ENCODE assay signal across 1 cellular context in genomic region chr2:208265371-208265806, GRCh38.
TF ChIP-seq lines count a peak whose summit lies in the region.

No MANE protein-coding gene starts in this region.

TF ChIP-seq in HepG2, 621 proteins besides CTCF, POLR2A, EP300 and RAD21 (continued from another document and continues in another):
- TF ChIP-seq ZHX1 (CRISPR knock-in tag; IDR thresholded peaks at IDR 0.05; ENCODE audit: low read depth) = no peak
- 0 out of 2 replicates have a peak, but pooled peaks have one; percentile 51 for TF ChIP-seq TEF (CRISPR knock-in tag; IDR thresholded peaks at IDR 0.05)
- TF ChIP-seq HHEX (CRISPR knock-in tag; IDR thresholded peaks at IDR 0.05) = no peak
- no peak for TF ChIP-seq HNRNPH1 (optimal IDR thresholded peaks at IDR 0.05; ENCODE audit: low read depth, low read length)
- TF ChIP-seq MXD1 (CRISPR knock-in tag; IDR thresholded peaks at IDR 0.05) = 0 out of 2 replicates have a peak, but pooled peaks have one; percentile 48
- TF ChIP-seq ZMAT5 (CRISPR knock-in tag; IDR thresholded peaks at IDR 0.05; ENCODE audit: borderline replicate concordance, low read depth) = no peak
- TF ChIP-seq MED8 (CRISPR knock-in tag; IDR thresholded peaks at IDR 0.05; ENCODE audit: insufficient replicate concordance) = peak; percentile 10
- TF ChIP-seq RFX5 (IDR thresholded peaks at IDR 0.05; ENCODE audit: low read depth, low read length) = no peak
- no peak for TF ChIP-seq HCFC1 (IDR thresholded peaks at IDR 0.05; ENCODE audit: low read depth, low read length)
- no peak for TF ChIP-seq FOXA3 (CRISPR knock-in tag; IDR thresholded peaks at IDR 0.05)
- no peak for TF ChIP-seq MBD4 (IDR thresholded peaks at IDR 0.05; ENCODE audit: borderline replicate concordance, low read length)
- TF ChIP-seq ZNF768 (CRISPR knock-in tag; IDR thresholded peaks at IDR 0.05) = no peak
- no peak for TF ChIP-seq ZXDC (CRISPR knock-in tag; IDR thresholded peaks at IDR 0.05)
- TF ChIP-seq SNAI1 (CRISPR knock-in tag; IDR thresholded peaks at IDR 0.05; ENCODE audit: borderline replicate concordance) = 0 out of 2 replicates have a peak, but pooled peaks have one; percentile 48
- TF ChIP-seq, protein P1, sequence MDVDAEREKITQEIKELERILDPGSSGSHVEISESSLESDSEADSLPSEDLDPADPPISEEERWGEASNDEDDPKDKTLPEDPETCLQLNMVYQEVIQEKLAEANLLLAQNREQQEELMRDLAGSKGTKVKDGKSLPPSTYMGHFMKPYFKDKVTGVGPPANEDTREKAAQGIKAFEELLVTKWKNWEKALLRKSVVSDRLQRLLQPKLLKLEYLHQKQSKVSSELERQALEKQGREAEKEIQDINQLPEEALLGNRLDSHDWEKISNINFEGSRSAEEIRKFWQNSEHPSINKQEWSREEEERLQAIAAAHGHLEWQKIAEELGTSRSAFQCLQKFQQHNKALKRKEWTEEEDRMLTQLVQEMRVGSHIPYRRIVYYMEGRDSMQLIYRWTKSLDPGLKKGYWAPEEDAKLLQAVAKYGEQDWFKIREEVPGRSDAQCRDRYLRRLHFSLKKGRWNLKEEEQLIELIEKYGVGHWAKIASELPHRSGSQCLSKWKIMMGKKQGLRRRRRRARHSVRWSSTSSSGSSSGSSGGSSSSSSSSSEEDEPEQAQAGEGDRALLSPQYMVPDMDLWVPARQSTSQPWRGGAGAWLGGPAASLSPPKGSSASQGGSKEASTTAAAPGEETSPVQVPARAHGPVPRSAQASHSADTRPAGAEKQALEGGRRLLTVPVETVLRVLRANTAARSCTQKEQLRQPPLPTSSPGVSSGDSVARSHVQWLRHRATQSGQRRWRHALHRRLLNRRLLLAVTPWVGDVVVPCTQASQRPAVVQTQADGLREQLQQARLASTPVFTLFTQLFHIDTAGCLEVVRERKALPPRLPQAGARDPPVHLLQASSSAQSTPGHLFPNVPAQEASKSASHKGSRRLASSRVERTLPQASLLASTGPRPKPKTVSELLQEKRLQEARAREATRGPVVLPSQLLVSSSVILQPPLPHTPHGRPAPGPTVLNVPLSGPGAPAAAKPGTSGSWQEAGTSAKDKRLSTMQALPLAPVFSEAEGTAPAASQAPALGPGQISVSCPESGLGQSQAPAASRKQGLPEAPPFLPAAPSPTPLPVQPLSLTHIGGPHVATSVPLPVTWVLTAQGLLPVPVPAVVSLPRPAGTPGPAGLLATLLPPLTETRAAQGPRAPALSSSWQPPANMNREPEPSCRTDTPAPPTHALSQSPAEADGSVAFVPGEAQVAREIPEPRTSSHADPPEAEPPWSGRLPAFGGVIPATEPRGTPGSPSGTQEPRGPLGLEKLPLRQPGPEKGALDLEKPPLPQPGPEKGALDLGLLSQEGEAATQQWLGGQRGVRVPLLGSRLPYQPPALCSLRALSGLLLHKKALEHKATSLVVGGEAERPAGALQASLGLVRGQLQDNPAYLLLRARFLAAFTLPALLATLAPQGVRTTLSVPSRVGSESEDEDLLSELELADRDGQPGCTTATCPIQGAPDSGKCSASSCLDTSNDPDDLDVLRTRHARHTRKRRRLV (CRISPR knock-in tag; IDR thresholded peaks at IDR 0.05) = peak; percentile 74
- no peak for TF ChIP-seq YY1 (IDR thresholded peaks at IDR 0.05; ENCODE audit: insufficient read depth, insufficient replicate concordance, low read depth, low read length)
- no peak for TF ChIP-seq ZNF564 (CRISPR knock-in tag; IDR thresholded peaks at IDR 0.05)
- 0 out of 2 replicates have a peak, but pooled peaks have one; percentile 66 for TF ChIP-seq ZFP36L1 (CRISPR knock-in tag; IDR thresholded peaks at IDR 0.05)
- TF ChIP-seq POLR2AphosphoS5 (IDR thresholded peaks at IDR 0.05; ENCODE audit: low read depth, low read length) = peak; percentile 51; the same call in 1 of the 2 replicates
- no peak for TF ChIP-seq MTA3 (CRISPR knock-in tag; IDR thresholded peaks at IDR 0.05)
- no peak; the same call in 1 of the 2 replicates for TF ChIP-seq ARNT2 (CRISPR knock-in tag; IDR thresholded peaks at IDR 0.05; ENCODE audit: low read depth)
- no peak for TF ChIP-seq JARID2 (CRISPR knock-in tag; IDR thresholded peaks at IDR 0.05; ENCODE audit: insufficient replicate concordance)
- TF ChIP-seq NFYB (CRISPR knock-in tag; IDR thresholded peaks at IDR 0.05) = no peak
- TF ChIP-seq, protein P2, sequence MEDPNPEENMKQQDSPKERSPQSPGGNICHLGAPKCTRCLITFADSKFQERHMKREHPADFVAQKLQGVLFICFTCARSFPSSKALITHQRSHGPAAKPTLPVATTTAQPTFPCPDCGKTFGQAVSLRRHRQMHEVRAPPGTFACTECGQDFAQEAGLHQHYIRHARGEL (CRISPR knock-in tag; IDR thresholded peaks at IDR 0.05) = no peak
- TF ChIP-seq, protein P3, sequence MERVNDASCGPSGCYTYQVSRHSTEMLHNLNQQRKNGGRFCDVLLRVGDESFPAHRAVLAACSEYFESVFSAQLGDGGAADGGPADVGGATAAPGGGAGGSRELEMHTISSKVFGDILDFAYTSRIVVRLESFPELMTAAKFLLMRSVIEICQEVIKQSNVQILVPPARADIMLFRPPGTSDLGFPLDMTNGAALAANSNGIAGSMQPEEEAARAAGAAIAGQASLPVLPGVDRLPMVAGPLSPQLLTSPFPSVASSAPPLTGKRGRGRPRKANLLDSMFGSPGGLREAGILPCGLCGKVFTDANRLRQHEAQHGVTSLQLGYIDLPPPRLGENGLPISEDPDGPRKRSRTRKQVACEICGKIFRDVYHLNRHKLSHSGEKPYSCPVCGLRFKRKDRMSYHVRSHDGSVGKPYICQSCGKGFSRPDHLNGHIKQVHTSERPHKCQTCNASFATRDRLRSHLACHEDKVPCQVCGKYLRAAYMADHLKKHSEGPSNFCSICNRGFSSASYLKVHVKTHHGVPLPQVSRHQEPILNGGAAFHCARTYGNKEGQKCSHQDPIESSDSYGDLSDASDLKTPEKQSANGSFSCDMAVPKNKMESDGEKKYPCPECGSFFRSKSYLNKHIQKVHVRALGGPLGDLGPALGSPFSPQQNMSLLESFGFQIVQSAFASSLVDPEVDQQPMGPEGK (CRISPR knock-in tag; IDR thresholded peaks at IDR 0.05) = no peak
- TF ChIP-seq ZNF709 (CRISPR knock-in tag; IDR thresholded peaks at IDR 0.05) = peak; percentile 15; the same call in 1 of the 2 replicates
- no peak for TF ChIP-seq SOX13 (IDR thresholded peaks at IDR 0.05)
- TF ChIP-seq SOX13 (CRISPR knock-in tag; conservative IDR thresholded peaks at IDR 0.05 in 1 of 2, IDR thresholded peaks at IDR 0.05 in 1 of 2) = no peak
- TF ChIP-seq FOSL2 (CRISPR knock-in tag; IDR thresholded peaks at IDR 0.05) = peak; percentile 10; the same call in 1 of the 2 replicates
- TF ChIP-seq, protein P4, sequence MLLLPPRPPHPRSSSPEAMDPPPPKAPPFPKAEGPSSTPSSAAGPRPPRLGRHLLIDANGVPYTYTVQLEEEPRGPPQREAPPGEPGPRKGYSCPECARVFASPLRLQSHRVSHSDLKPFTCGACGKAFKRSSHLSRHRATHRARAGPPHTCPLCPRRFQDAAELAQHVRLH (CRISPR knock-in tag; IDR thresholded peaks at IDR 0.05; ENCODE audit: borderline replicate concordance, low read depth) = no peak
- TF ChIP-seq TFAP4 (IDR thresholded peaks at IDR 0.05; ENCODE audit: borderline replicate concordance, low read depth) = no peak
- no peak for TF ChIP-seq HOXD1 (CRISPR knock-in tag; IDR thresholded peaks at IDR 0.05)
- TF ChIP-seq, protein P5, sequence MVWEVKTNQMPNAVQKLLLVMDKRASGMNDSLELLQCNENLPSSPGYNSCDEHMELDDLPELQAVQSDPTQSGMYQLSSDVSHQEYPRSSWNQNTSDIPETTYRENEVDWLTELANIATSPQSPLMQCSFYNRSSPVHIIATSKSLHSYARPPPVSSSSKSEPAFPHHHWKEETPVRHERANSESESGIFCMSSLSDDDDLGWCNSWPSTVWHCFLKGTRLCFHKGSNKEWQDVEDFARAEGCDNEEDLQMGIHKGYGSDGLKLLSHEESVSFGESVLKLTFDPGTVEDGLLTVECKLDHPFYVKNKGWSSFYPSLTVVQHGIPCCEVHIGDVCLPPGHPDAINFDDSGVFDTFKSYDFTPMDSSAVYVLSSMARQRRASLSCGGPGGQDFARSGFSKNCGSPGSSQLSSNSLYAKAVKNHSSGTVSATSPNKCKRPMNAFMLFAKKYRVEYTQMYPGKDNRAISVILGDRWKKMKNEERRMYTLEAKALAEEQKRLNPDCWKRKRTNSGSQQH (CRISPR knock-in tag; IDR thresholded peaks at IDR 0.05; ENCODE audit: low read depth) = no peak
- no peak for TF ChIP-seq CENPX (CRISPR knock-in tag; IDR thresholded peaks at IDR 0.05)
- TF ChIP-seq PPARG (CRISPR knock-in tag; conservative IDR thresholded peaks at IDR 0.05) = no peak
- peak; percentile 21; the same call in 1 of the 2 replicates for TF ChIP-seq PHF8 (CRISPR knock-in tag; IDR thresholded peaks at IDR 0.05)
- no peak for TF ChIP-seq TAF1 (CRISPR knock-in tag; IDR thresholded peaks at IDR 0.05)
- no peak for TF ChIP-seq PRMT3 (CRISPR knock-in tag; IDR thresholded peaks at IDR 0.05; ENCODE audit: borderline replicate concordance, low read depth)
- no peak; the same call in 1 of the 2 replicates for TF ChIP-seq TP53 (CRISPR knock-in tag; conservative IDR thresholded peaks at IDR 0.05)
- no peak for TF ChIP-seq ZNF12 (CRISPR knock-in tag; IDR thresholded peaks at IDR 0.05)
- 0 out of 2 replicates have a peak, but pooled peaks have one; percentile 21 for TF ChIP-seq SMAD9 (CRISPR knock-in tag; IDR thresholded peaks at IDR 0.05)
- no peak for TF ChIP-seq TFE3 (CRISPR knock-in tag; IDR thresholded peaks at IDR 0.05)
- no peak for TF ChIP-seq ZNF207 (IDR thresholded peaks at IDR 0.05; ENCODE audit: borderline replicate concordance)
- no peak for TF ChIP-seq TGIF2 (CRISPR knock-in tag; IDR thresholded peaks at IDR 0.05)
- no peak for TF ChIP-seq ADNP (CRISPR knock-in tag; IDR thresholded peaks at IDR 0.05)
- no peak for TF ChIP-seq ZC3H4 (CRISPR knock-in tag; IDR thresholded peaks at IDR 0.05; ENCODE audit: borderline replicate concordance)
